8 cellular contexts compared by ENCODE assay signal in genomic region chr3:194404365-194405140, GRCh38. TPM values are rescaled to one million over a fixed set of nuclear protein-coding genes. Genes with fewer than 3 reads are reported as not detected.
DNase-seq lines count a peak whose midpoint lies in the region; ATAC-seq and TF ChIP-seq lines count a peak whose summit lies in the region.

No MANE protein-coding gene starts in this region.

- no peaks in the 10 kb centered on the region for H3K9me3 Mint-ChIP-seq in HFFc6

- H3K36me3 ChIP-seq in brain microvascular endothelial cell (replicated peaks) (peaks cover 37% of the 10 kb centered on the region), lower lobe of right lung (peaks cover 23% of the 10 kb centered on the region)

- H3K9me3 ChIP-seq in lower lobe of right lung = no peaks in the 10 kb centered on the region

- H3K27me3 ChIP-seq in brain microvascular endothelial cell (replicated peaks) = no peaks in the 10 kb centered on the region
- H3K27me3 ChIP-seq in lower lobe of right lung (ENCODE audit: low read depth) = no peaks in the 10 kb centered on the region

- peaks cover 24% of the 10 kb centered on the region for H3K4me1 Mint-ChIP-seq in HFFc6 (ENCODE audit: low read depth)

- H3K27me3 Mint-ChIP-seq in HFFc6 (ENCODE audit: insufficient read depth) = peaks cover 8% of the 10 kb centered on the region

- no peaks in the 10 kb centered on the region for H3K4me1 ChIP-seq in lower lobe of right lung

- intact Hi-C loops in lower lobe of right lung (cut with DNase I) = no loop called here

- in situ Hi-C loops in brain microvascular endothelial cell (cut with HindIII; ENCODE audit: low pct_ligation_motif_present, low sequenced_read_pairs) = no loop called here

- no peak overlapping the region for H3K4me3 Mint-ChIP-seq in HFFc6

- TF ChIP-seq CTCF in HFFc6 (IDR thresholded peaks at IDR 0.05) (peak; percentile 89), brain microvascular endothelial cell (IDR thresholded peaks at IDR 0.05; ENCODE audit: low read depth, low read length, missing control alignments) (peak; percentile 57), lower lobe of right lung (IDR thresholded peaks at IDR 0.05) (peak; percentile 67)

- peak; percentile 80 for DNase-seq in DMS 273 (lab: John Stamatoyannopoulos, UW; ENCODE audit: unreplicated experiment)
- peak; percentile 58 for DNase-seq in HFFc6
- peak; percentile 40 for DNase-seq in NCI-H748 (lab: John Stamatoyannopoulos, UW; ENCODE audit: unreplicated experiment)
- peak; percentile 53 for DNase-seq in brain microvascular endothelial cell
- DNase-seq in lower lobe of right lung = no peak
- no peak for DNase-seq in AG08396 (ENCODE audit: low spot score)
- no peak for DNase-seq in ureter (ENCODE audit: low spot score)

- peaks cover 26% of the 10 kb centered on the region for H3K36me3 Mint-ChIP-seq in HFFc6 (ENCODE audit: low read depth)

- H3K27ac Mint-ChIP-seq in HFFc6 = no peak overlapping the region

- ATAC-seq in lower lobe of right lung (peak in 1 of 2 donors; percentile 51), HG03196 (IDR thresholded peaks at IDR 0.05; ENCODE audit: unreplicated experiment) (no peak)

- no peak overlapping the region for H3K27ac ChIP-seq in brain microvascular endothelial cell
- no peak overlapping the region for H3K27ac ChIP-seq in lower lobe of right lung

- H3K4me3 ChIP-seq in brain microvascular endothelial cell (ENCODE audit: low read depth, low read length) (no peak overlapping the region), lower lobe of right lung (no peak overlapping the region)

RNA-seq across cellular contexts. Expression of gene GP5, which starts 5.5 kb away (rescaled TPM):
- under 1 TPM in 1 of 6 experiments, not detected in 5; 0.05 TPM for total RNA-seq in HFFc6 (2021; fragmentation: NEBNext Ultra II Directional; extraction: Animal tissue kit (Norgen Biotek cat#: 25700))
- total RNA-seq in lower lobe of right lung (0.38 TPM), ureter (0.21 TPM)

RNA-seq across cellular contexts. Expression of gene LRRC15, which starts 35.0 kb away (rescaled TPM):
- total RNA-seq in HFFc6 (2021; fragmentation: NEBNext Ultra II Directional; extraction: Animal tissue kit (Norgen Biotek cat#: 25700)) = 100 to 1,000 TPM; 130 to 211 (median 176) TPM
- total RNA-seq in lower lobe of right lung (0.24 TPM), ureter (0.29 TPM)

RNA-seq across cellular contexts. Expression of gene CPN2, which starts 53.4 kb away (rescaled TPM):
- total RNA-seq in HFFc6 (2021; fragmentation: NEBNext Ultra II Directional; extraction: Animal tissue kit (Norgen Biotek cat#: 25700)) = under 1 TPM; 0.24 to 0.56 (median 0.35) TPM
- total RNA-seq in lower lobe of right lung (not detected), ureter (not detected)

Comparison
In these comparisons a context has a peak if more than half of its experiments do, and no peak if none do; other contexts are left out.
1. DNase-seq: peak in DMS 273 (single experiment), HFFc6 (single experiment), NCI-H748 (single experiment) and brain microvascular endothelial cell (single experiment); none in lower lobe of right lung (single experiment), AG08396 (single experiment) and ureter (single experiment).
2. RNA of gene LRRC15, which starts 35.0 kb away (total RNA-seq): 130 to 211 TPM in HFFc6; 0.29 TPM in ureter (single experiment) and 0.24 TPM in lower lobe of right lung (single experiment); every median in the first group is over 100 times any median in the second.
3. Peak in every context shown above with its lines, with median percentiles within 50 percentile points of each other: CTCF ChIP-seq.